ENCODE assay signal across 9 cellular contexts in genomic region chrX:97685753-97686152, GRCh38.
A peak's percentile ranks its signal among the peaks of the same experiment; 100 is the strongest.
DNase-seq lines count a peak whose midpoint lies in the region; ATAC-seq and TF ChIP-seq lines count a peak whose summit lies in the region.
"Had no signal": no experiment of that assay in that cellular context is flagged by ENCODE, and none has a peak within 500 bp of the region (broad histone marks: within the 10 kb centered on the region; RNA-seq: fewer than 3 reads in every experiment).

No MANE protein-coding gene starts in this region.

- H3K36me3 Mint-ChIP-seq in activated T-helper 17 cell treated with anti-CD3 and anti-CD28 coated beads, Interleukin-2, amount 50 U/mL, for 72 hours (ENCODE audit: low read depth), result no peaks in the 10 kb centered on the region
- H3K36me3 Mint-ChIP-seq: immature natural killer cell had no signal

- no peaks in the 10 kb centered on the region for H3K27me3 ChIP-seq in Peyer's patch

- no peaks in the 10 kb centered on the region for H3K9me3 Mint-ChIP-seq in activated T-helper 17 cell treated with anti-CD3 and anti-CD28 coated beads, Interleukin-2, amount 50 U/mL, for 72 hours
- H3K9me3 Mint-ChIP-seq: immature natural killer cell had no signal

- H3K9me3 ChIP-seq in Peyer's patch, result no peaks in the 10 kb centered on the region

- H3K27ac ChIP-seq in Peyer's patch, result no peak overlapping the region

- H3K4me3 ChIP-seq in Peyer's patch (no peak overlapping the region), fibroblast of mammary gland (ENCODE audit: control insufficient read depth, low read depth, low read length) (no peak overlapping the region)

- TF ChIP-seq POLR2A in Peyer's patch (IDR thresholded peaks at IDR 0.05), result no peak

- DNase-seq in Ammon's horn (ENCODE audit: low spot score), result peak; percentile 1
- DNase-seq in GM13977 (ENCODE audit: low spot score), result peak; percentile 30
- DNase-seq in Peyer's patch, result peak in 1 of 3 donors; percentile 51
- DNase-seq in fibroblast of mammary gland (ENCODE audit: low read depth), result peak; percentile 44
- DNase-seq in superior temporal gyrus (ENCODE audit: extremely low spot score), result peak; percentile 12
- DNase-seq in effector CD8-positive, alpha-beta T cell (lab: John Stamatoyannopoulos, UW), result no peak

- in situ Hi-C loops in GM13977 (cut with MboI; ENCODE audit: low pct_unique_long_range_greater_than_20kb, low sequenced_read_pairs, unreplicated experiment), result no loop called here

- peak; percentile 64 for ATAC-seq in HG03520 (IDR thresholded peaks at IDR 0.05; ENCODE audit: unreplicated experiment)
- no peak for ATAC-seq in activated T-helper 17 cell treated with anti-CD3 and anti-CD28 coated beads, Interleukin-2, amount 50 U/mL, for 72 hours (replicated peaks)

- H3K4me3 Mint-ChIP-seq in activated T-helper 17 cell treated with anti-CD3 and anti-CD28 coated beads, Interleukin-2, amount 50 U/mL, for 72 hours, result no peak overlapping the region
- H3K4me3 Mint-ChIP-seq: immature natural killer cell had no signal

- H3K4me1 Mint-ChIP-seq in activated T-helper 17 cell treated with anti-CD3 and anti-CD28 coated beads, Interleukin-2, amount 50 U/mL, for 72 hours, result no peaks in the 10 kb centered on the region
- H3K4me1 Mint-ChIP-seq: immature natural killer cell had no signal

- H3K4me1 ChIP-seq in Peyer's patch, result no peaks in the 10 kb centered on the region

- H3K27ac Mint-ChIP-seq in activated T-helper 17 cell treated with anti-CD3 and anti-CD28 coated beads, Interleukin-2, amount 50 U/mL, for 72 hours, result no peak overlapping the region

- H3K27me3 Mint-ChIP-seq in activated T-helper 17 cell treated with anti-CD3 and anti-CD28 coated beads, Interleukin-2, amount 50 U/mL, for 72 hours, result no peaks in the 10 kb centered on the region

- TF ChIP-seq CTCF in GM13977 (IDR thresholded peaks at IDR 0.05; ENCODE audit: extremely low read depth, insufficient read depth, missing control alignments), result peak; percentile 62
- TF ChIP-seq CTCF in Peyer's patch (IDR thresholded peaks at IDR 0.05), result peak in 4 of 6 experiments; percentile 31 to 56 (median 50)
- peak; percentile 77 for TF ChIP-seq CTCF in fibroblast of mammary gland (conservative IDR thresholded peaks at IDR 0.05; ENCODE audit: control insufficient read depth, insufficient read depth, low read depth, low read length)

- H3K36me3 ChIP-seq in Peyer's patch, result no peaks in the 10 kb centered on the region
